8 cellular contexts compared by ENCODE assay signal in the genomic region with DNA sequence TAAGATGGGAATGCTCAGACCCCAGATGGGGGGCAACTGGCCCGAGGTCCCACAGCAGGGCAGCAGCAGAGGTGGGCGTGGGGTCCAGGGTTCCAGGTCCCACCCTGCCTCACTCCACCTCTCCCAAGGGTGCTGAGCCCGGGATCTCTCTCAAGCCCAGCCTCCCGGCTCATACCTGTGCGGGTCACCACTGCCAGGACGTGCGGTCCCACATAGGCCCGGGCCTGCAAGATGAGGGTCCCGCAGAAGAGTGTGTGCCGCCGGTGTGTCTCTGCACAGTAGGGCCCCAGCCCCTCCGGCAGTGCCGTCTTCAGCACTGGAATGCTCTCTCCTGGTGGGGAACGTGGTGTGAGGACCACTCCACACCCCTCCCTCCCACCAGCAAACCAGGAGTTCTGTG. TPM values are rescaled to one million over a fixed set of nuclear protein-coding genes. Genes with fewer than 3 reads are reported as not detected.
"Had no signal": no experiment of that assay in that cellular context is flagged by ENCODE, and none has a peak within 500 bp of the region (broad histone marks: within the 10 kb centered on the region; RNA-seq: fewer than 3 reads in every experiment).

No MANE protein-coding gene starts in this region.

- H3K9ac ChIP-seq: GM23248 had no signal

- H2AFZ ChIP-seq: GM23248 had no signal

- H3K27ac ChIP-seq: GM23248, HL-60 had no signal

- ATAC-seq: HepG2 had no signal

- H3K4me3 ChIP-seq: GM23248 had no signal

- DNase-seq: GM23248, GOT3, H9, HCEC 1CT, KBM-7 had no signal

RNA-seq across cellular contexts. Expression of a gene that starts 16.4 kb away (rescaled TPM):
- total RNA-seq: HT1080 had no signal
